ENCODE assay signal across 15 cellular contexts in genomic region chr16:3792472-3793012, GRCh38.
A peak's percentile ranks its signal among the peaks of the same experiment; 100 is the strongest.
DNase-seq lines count a peak whose midpoint lies in the region; ATAC-seq and TF ChIP-seq lines count a peak whose summit lies in the region.
"Had no signal": no experiment of that assay in that cellular context is flagged by ENCODE, and none has a peak within 500 bp of the region (broad histone marks: within the 10 kb centered on the region; RNA-seq: fewer than 3 reads in every experiment).

No MANE protein-coding gene starts in this region.

- ATAC-seq in activated T-cell treated with anti-CD3 and anti-CD28 coated beads, Interleukin-2, amount 50 U/mL, for 4 hours = no peak
- peak in 1 of 2 donors; percentile 71 for ATAC-seq in natural killer cell treated with Interleukin-12 subunit alpha and Interleukin-12 subunit beta and Interleukin-15 and Interleukin-18, amount 100 ng/mL, for 72 hours
- ATAC-seq: effector memory CD8-positive, alpha-beta T cell had no signal

- peak; percentile 27 for DNase-seq in activated T-cell treated with anti-CD3 and anti-CD28 coated beads, Interleukin-2, amount 50 U/mL, for 24 hours
- DNase-seq in activated T-cell treated with anti-CD3 and anti-CD28 coated beads, Interleukin-2, amount 50 U/mL, for 4 hours = no peak
- no peak for DNase-seq in esophagus squamous epithelium (lab: John Stamatoyannopoulos, UW)
- no peak for DNase-seq in natural killer cell treated with Interleukin-12 subunit alpha and Interleukin-12 subunit beta and Interleukin-15 and Interleukin-18, amount 100 ng/mL, for 72 hours (ENCODE audit: low spot score)
- no peak for DNase-seq in tibial nerve (ENCODE audit: low spot score in 2 of 2)
- no peak for DNase-seq in dorsolateral prefrontal cortex
- DNase-seq in DMS 273 (lab: John Stamatoyannopoulos, UW; ENCODE audit: unreplicated experiment) = no peak
- DNase-seq in GDM1 (lab: John Stamatoyannopoulos, UW) = no peak
- DNase-seq: BE2C; effector memory CD8-positive, alpha-beta T cell; NCI-H526; SIG-M5; stimulated activated CD4-positive, alpha-beta T cell treated with anti-CD3 and anti-CD28 coated beads, Interleukin-1b, Interleukin-23, amount 100 ng/mL, for 48 hours had no signal

- no peak overlapping the region for H3K4me3 ChIP-seq in esophagus squamous epithelium
- no peak overlapping the region for H3K4me3 ChIP-seq in tibial nerve
- peak overlapping the region in 1 of 59 donors; percentile 5 for H3K4me3 ChIP-seq in dorsolateral prefrontal cortex

- peaks cover 7 to 42% (median 19%) of the 10 kb centered on the region in 3 donors for H3K4me1 ChIP-seq in esophagus squamous epithelium
- H3K4me1 ChIP-seq in tibial nerve = peaks cover 0 to 50% (median 10%) of the 10 kb centered on the region in 4 donors
- H3K4me1 ChIP-seq: BE2C had no signal

- no peaks in the 10 kb centered on the region for H3K9me3 Mint-ChIP-seq in activated T-cell treated with anti-CD3 and anti-CD28 coated beads, Interleukin-2, amount 50 U/mL, for 24 hours
- H3K9me3 Mint-ChIP-seq in activated T-cell treated with anti-CD3 and anti-CD28 coated beads, Interleukin-2, amount 50 U/mL, for 4 hours = no peaks in the 10 kb centered on the region
- no peaks in the 10 kb centered on the region for H3K9me3 Mint-ChIP-seq in natural killer cell treated with Interleukin-12 subunit alpha and Interleukin-12 subunit beta and Interleukin-15 and Interleukin-18, amount 100 ng/mL, for 72 hours
- H3K9me3 Mint-ChIP-seq: effector memory CD8-positive, alpha-beta T cell; T-helper 1 cell treated with Interleukin-12 subunit alpha and Interleukin-12 subunit beta and Interleukin-4 antibody, amounts not matched to agents 30 μg/mL and 1 μg/mL, for 36 hours had no signal

- H3K27me3 ChIP-seq in esophagus squamous epithelium (no peaks in the 10 kb centered on the region), tibial nerve (no peaks in the 10 kb centered on the region), dorsolateral prefrontal cortex (no peaks in the 10 kb centered on the region)
- H3K27me3 ChIP-seq: BE2C, neutrophil had no signal

- H3K27me3 Mint-ChIP-seq in activated T-cell treated with anti-CD3 and anti-CD28 coated beads, Interleukin-2, amount 50 U/mL, for 24 hours = no peaks in the 10 kb centered on the region
- H3K27me3 Mint-ChIP-seq in activated T-cell treated with anti-CD3 and anti-CD28 coated beads, Interleukin-2, amount 50 U/mL, for 4 hours (ENCODE audit: low read depth) = no peaks in the 10 kb centered on the region
- H3K27me3 Mint-ChIP-seq in natural killer cell treated with Interleukin-12 subunit alpha and Interleukin-12 subunit beta and Interleukin-15 and Interleukin-18, amount 100 ng/mL, for 72 hours = peaks cover 0 to 2% of the 10 kb centered on the region in 2 donors
- H3K27me3 Mint-ChIP-seq: effector memory CD8-positive, alpha-beta T cell had no signal

- TF ChIP-seq POLR2A in esophagus squamous epithelium (IDR thresholded peaks at IDR 0.05) (no peak), tibial nerve (IDR thresholded peaks at IDR 0.05) (no peak)

- intact Hi-C loops in esophagus squamous epithelium (cut with DNase I) (no loop called here), dorsolateral prefrontal cortex (cut with DNase I) (no loop called here)

- H3K4me1 Mint-ChIP-seq in activated T-cell treated with anti-CD3 and anti-CD28 coated beads, Interleukin-2, amount 50 U/mL, for 24 hours (ENCODE audit: low read depth) = peaks cover 69% of the 10 kb centered on the region
- peaks cover 63% of the 10 kb centered on the region for H3K4me1 Mint-ChIP-seq in activated T-cell treated with anti-CD3 and anti-CD28 coated beads, Interleukin-2, amount 50 U/mL, for 4 hours (ENCODE audit: low read depth)
- peaks cover 57 to 59% of the 10 kb centered on the region in 2 donors for H3K4me1 Mint-ChIP-seq in natural killer cell treated with Interleukin-12 subunit alpha and Interleukin-12 subunit beta and Interleukin-15 and Interleukin-18, amount 100 ng/mL, for 72 hours (ENCODE audit: low read depth in 2 of 2)

- H3K36me3 ChIP-seq in esophagus squamous epithelium (peaks cover 16 to 56% (median 16%) of the 10 kb centered on the region in 3 donors), tibial nerve (peaks cover 0 to 38% (median 12%) of the 10 kb centered on the region in 3 donors)

- peak overlapping the region in 3 of 4 donors; percentile 30 to 65 (median 35) for H3K27ac ChIP-seq in esophagus squamous epithelium
- H3K27ac ChIP-seq in tibial nerve = peak overlapping the region in 3 of 4 donors; percentile 6 to 74 (median 45)
- H3K27ac ChIP-seq in dorsolateral prefrontal cortex = peak overlapping the region in 15 of 59 donors; percentile 3 to 53 (median 15)

- H3K27ac Mint-ChIP-seq in activated T-cell treated with anti-CD3 and anti-CD28 coated beads, Interleukin-2, amount 50 U/mL, for 24 hours = no peak overlapping the region
- H3K27ac Mint-ChIP-seq in natural killer cell treated with Interleukin-12 subunit alpha and Interleukin-12 subunit beta and Interleukin-15 and Interleukin-18, amount 100 ng/mL, for 72 hours = peak overlapping the region in 1 of 2 donors; percentile 70
- H3K27ac Mint-ChIP-seq: T-helper 1 cell treated with Interleukin-12 subunit alpha and Interleukin-12 subunit beta and Interleukin-4 antibody, amounts not matched to agents 30 μg/mL and 1 μg/mL, for 36 hours had no signal

- no peak for TF ChIP-seq CTCF in esophagus squamous epithelium (IDR thresholded peaks at IDR 0.05)
- no peak for TF ChIP-seq CTCF in tibial nerve (IDR thresholded peaks at IDR 0.05)
- TF ChIP-seq CTCF in dorsolateral prefrontal cortex (IDR thresholded peaks at IDR 0.05 in 54 of 56, conservative IDR thresholded peaks at IDR 0.05 in 2 of 56; ENCODE audit: low read depth in 1 of 56, partially characterized antibody in 56 of 56) = no peak

- no peak overlapping the region for H3K4me3 Mint-ChIP-seq in activated T-cell treated with anti-CD3 and anti-CD28 coated beads, Interleukin-2, amount 50 U/mL, for 24 hours
- no peak overlapping the region for H3K4me3 Mint-ChIP-seq in activated T-cell treated with anti-CD3 and anti-CD28 coated beads, Interleukin-2, amount 50 U/mL, for 4 hours
- peak overlapping the region; percentile 47 for H3K4me3 Mint-ChIP-seq in natural killer cell treated with Interleukin-12 subunit alpha and Interleukin-12 subunit beta and Interleukin-15 and Interleukin-18, amount 100 ng/mL, for 72 hours
- H3K4me3 Mint-ChIP-seq: effector memory CD8-positive, alpha-beta T cell; T-helper 1 cell treated with Interleukin-12 subunit alpha and Interleukin-12 subunit beta and Interleukin-4 antibody, amounts not matched to agents 30 μg/mL and 1 μg/mL, for 36 hours had no signal

- WGBS in esophagus squamous epithelium, 2 donors = 77 to 79% methylated on average over 9 to 12 of the region's 12 CpGs
- WGBS in tibial nerve, 2 donors = 78 to 80% methylated on average over 12 of the region's 12 CpGs

- no peak for TF ChIP-seq EP300 in tibial nerve (IDR thresholded peaks at IDR 0.05)

- H3K9me3 ChIP-seq in esophagus squamous epithelium = no peaks in the 10 kb centered on the region
- H3K9me3 ChIP-seq in tibial nerve = no peaks in the 10 kb centered on the region
- H3K9me3 ChIP-seq: BE2C, neutrophil had no signal

- H3K36me3 Mint-ChIP-seq in activated T-cell treated with anti-CD3 and anti-CD28 coated beads, Interleukin-2, amount 50 U/mL, for 24 hours (ENCODE audit: low read depth) = peaks cover 53% of the 10 kb centered on the region
- peaks cover 30% of the 10 kb centered on the region for H3K36me3 Mint-ChIP-seq in activated T-cell treated with anti-CD3 and anti-CD28 coated beads, Interleukin-2, amount 50 U/mL, for 4 hours (ENCODE audit: insufficient read depth)
- H3K36me3 Mint-ChIP-seq in natural killer cell treated with Interleukin-12 subunit alpha and Interleukin-12 subunit beta and Interleukin-15 and Interleukin-18, amount 100 ng/mL, for 72 hours = peaks cover 17% of the 10 kb centered on the region
